In the genomic region with DNA sequence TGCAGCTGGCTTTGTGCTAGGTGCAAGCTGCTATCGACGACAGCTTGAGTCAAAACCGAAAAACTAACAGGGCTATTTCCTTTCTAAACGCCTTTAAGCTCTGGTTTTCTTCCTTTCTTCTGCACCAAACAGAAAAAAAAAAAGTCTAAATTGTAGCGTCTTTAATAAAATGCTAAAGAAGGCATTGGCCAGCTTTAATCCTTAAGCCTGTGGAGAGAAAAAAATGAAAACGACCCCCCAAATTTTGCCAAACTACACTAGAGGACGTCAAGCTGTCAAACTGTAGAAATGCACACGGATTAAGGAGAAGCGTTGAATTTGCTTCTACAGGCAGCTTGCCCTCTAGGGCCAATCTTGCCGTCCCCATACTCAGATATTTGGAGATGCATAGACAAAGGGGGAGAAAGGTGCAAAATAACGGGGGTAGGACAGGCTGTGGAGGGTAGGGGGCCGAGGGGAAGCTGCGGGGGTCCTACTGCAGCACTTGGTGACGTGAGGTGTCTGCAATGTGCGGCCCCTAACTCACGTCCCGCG, we compare ENCODE assay signal across 8 cellular contexts. TPM values are rescaled to one million over a fixed set of nuclear protein-coding genes. Genes with fewer than 3 reads are reported as not detected.
DNase-seq lines count a peak whose midpoint lies in the region; ATAC-seq and TF ChIP-seq lines count a peak whose summit lies in the region.

No MANE protein-coding gene starts in this region.

- H2AFZ ChIP-seq in HCT116 (ENCODE audit: low read depth, low read length, poor library complexity, severe bottlenecking), result peak overlapping the region; percentile 61

- BruUV-seq in HCT116 (replicated peaks; lab: Mats Ljungman, UMichigan), result no TSS peak

- peaks cover 5 to 15% of the 10 kb centered on the region in 2 experiments; a peak in 2 of 4 replicates for H3K4me1 ChIP-seq in HCT116 (ENCODE audit: control insufficient read depth in 1 of 2, insufficient read depth in 2 of 2, low read length in 2 of 2)
- H3K4me1 ChIP-seq in lung (ENCODE audit: control insufficient read depth in 2 of 2, insufficient read depth in 2 of 2, low read length in 2 of 2), result peaks cover 0 to 11% of the 10 kb centered on the region in 2 donors

- peaks cover 53% of the 10 kb centered on the region for H3K27me3 Mint-ChIP-seq in activated T-helper 17 cell treated with anti-CD3 and anti-CD28 coated beads, Interleukin-2, amount 50 U/mL, for 72 hours

- no peak for TF ChIP-seq CTCF in HCT116 (IDR thresholded peaks at IDR 0.05 in 2 of 3, conservative IDR thresholded peaks at IDR 0.05 in 1 of 3; ENCODE audit: borderline replicate concordance in 1 of 3, insufficient read depth in 1 of 3, low read depth in 2 of 3, low read length in 2 of 3)
- no peak for TF ChIP-seq CTCF in lung (IDR thresholded peaks at IDR 0.05; ENCODE audit: control extremely low read depth, extremely low read depth)

- CTCF ChIA-PET in HCT116 (lab: Charles Lee), result interaction anchor here (1.0 to 1.2 kb wide), 2 partner anchors 10 to 116 kb away, joined by 3 read pairs; no protein-coding TSS in a partner anchor

- POLR2A ChIA-PET in HCT116 (lab: Charles Lee), result no interaction called here

- H3K9me3 Mint-ChIP-seq in activated T-helper 17 cell treated with anti-CD3 and anti-CD28 coated beads, Interleukin-2, amount 50 U/mL, for 72 hours, result no peaks in the 10 kb centered on the region

- intact Hi-C loops in HCT116 (cut with micrococcal nuclease), result no loop called here

- peak overlapping the region; percentile 92 for H3K27ac Mint-ChIP-seq in activated T-helper 17 cell treated with anti-CD3 and anti-CD28 coated beads, Interleukin-2, amount 50 U/mL, for 72 hours

- peak overlapping the region; percentile 85 for H3K4me3 Mint-ChIP-seq in activated T-helper 17 cell treated with anti-CD3 and anti-CD28 coated beads, Interleukin-2, amount 50 U/mL, for 72 hours

- H3K4me3 ChIP-seq in HCT116 (replicated peaks in 1 of 2; ENCODE audit: low read depth in 1 of 2, low read length in 2 of 2) (peak overlapping the region; percentile 48 to 61), lung (peak overlapping the region; percentile 28)

- RAD21 ChIA-PET in HCT116 (lab: Charles Lee; ENCODE audit: low non-redundant PET in 1 of 2, low total read pairs in 2 of 2, uncharacterized antibody in 2 of 2, unreplicated experiment in 2 of 2), result no interaction called here

- H3K9me2 ChIP-seq in HCT116 (ENCODE audit: insufficient read depth), result no peaks in the 10 kb centered on the region

- peaks cover 28% of the 10 kb centered on the region for H3K4me1 Mint-ChIP-seq in activated T-helper 17 cell treated with anti-CD3 and anti-CD28 coated beads, Interleukin-2, amount 50 U/mL, for 72 hours

- 1 to 4% methylated on average over 17 to 18 of the region's 18 CpGs for WGBS in lung, 2 donors

- H3K36me3 Mint-ChIP-seq in activated T-helper 17 cell treated with anti-CD3 and anti-CD28 coated beads, Interleukin-2, amount 50 U/mL, for 72 hours (ENCODE audit: low read depth), result peaks cover 43% of the 10 kb centered on the region

- no peak for TF ChIP-seq RAD21 in HCT116 (IDR thresholded peaks at IDR 0.05; ENCODE audit: low read depth)

- H3K9ac ChIP-seq in HCT116 (ENCODE audit: low read length), result peak overlapping the region; percentile 50

- no peaks in the 10 kb centered on the region for H3K9me3 ChIP-seq in HCT116 (ENCODE audit: control insufficient read depth in 1 of 2, insufficient read depth in 1 of 2, low read depth in 1 of 2, low read length in 2 of 2)
- H3K9me3 ChIP-seq in lung (ENCODE audit: control insufficient read depth in 2 of 2, insufficient read depth in 1 of 2, low read length in 1 of 2), result peaks cover 0 to 6% of the 10 kb centered on the region in 2 donors

- peak; percentile 41 for ATAC-seq in HCT116
- ATAC-seq in activated T-helper 17 cell treated with anti-CD3 and anti-CD28 coated beads, Interleukin-2, amount 50 U/mL, for 72 hours (replicated peaks), result peak; percentile 13
- ATAC-seq in lung (ENCODE audit: insufficient read depth, low FRiP score), result no peak
- ATAC-seq in HG02798 (IDR thresholded peaks at IDR 0.05; ENCODE audit: poor library complexity, unreplicated experiment), result no peak
- ATAC-seq in HG02870 (IDR thresholded peaks at IDR 0.05; ENCODE audit: unreplicated experiment), result no peak
- ATAC-seq in HG03469 (IDR thresholded peaks at IDR 0.05; ENCODE audit: unreplicated experiment), result no peak

- no peak for TF ChIP-seq POLR2A in HCT116 (IDR thresholded peaks at IDR 0.05; ENCODE audit: borderline replicate concordance, extremely low read depth, insufficient read depth, insufficient read length)

- no peaks in the 10 kb centered on the region for H4K20me1 ChIP-seq in HCT116 (ENCODE audit: insufficient read depth)

- H3K36me3 ChIP-seq in HCT116 (ENCODE audit: control insufficient read depth in 1 of 2, insufficient read depth in 2 of 2, low read length in 2 of 2) (no peaks in the 10 kb centered on the region), lung (ENCODE audit: control insufficient read depth in 2 of 2, insufficient read depth in 2 of 2, low read length in 2 of 2) (no peaks in the 10 kb centered on the region)

- H3K27ac ChIP-seq in HCT116 (ENCODE audit: low read depth, low read length) (no peak overlapping the region), lung (ENCODE audit: low read depth in 1 of 2, low read length in 1 of 2) (peak overlapping the region in 1 of 2 donors; percentile 61)

- H3K4me2 ChIP-seq in HCT116 (ENCODE audit: low read length), result peak overlapping the region; percentile 92

- H3K27me3 ChIP-seq in HCT116 (ENCODE audit: insufficient read depth, low read length), result peaks cover 16% of the 10 kb centered on the region; the same call in 1 of the 2 replicates
- no peaks in the 10 kb centered on the region for H3K27me3 ChIP-seq in lung (ENCODE audit: control insufficient read depth, insufficient read depth)

- no peaks in the 10 kb centered on the region for H3K79me2 ChIP-seq in HCT116 (ENCODE audit: insufficient read depth, low read length)

- peak; percentile 32 for DNase-seq in COLO829 (ENCODE audit: low spot score)
- DNase-seq in HCT116 (ENCODE audit: low read depth, low spot score), result no peak
- DNase-seq in lung (ENCODE audit: low spot score), result no peak
- no peak for DNase-seq in HCEC 1CT

TF ChIP-seq in HCT116, 20 proteins besides CTCF, POLR2A, EP300 and RAD21 (continues in another document):
- TF ChIP-seq CEBPB (IDR thresholded peaks at IDR 0.05; ENCODE audit: low read depth), result no peak
- TF ChIP-seq SIN3A (IDR thresholded peaks at IDR 0.05; ENCODE audit: low read depth), result no peak
- no peak for TF ChIP-seq EGR1 (IDR thresholded peaks at IDR 0.05; ENCODE audit: low read depth)
- no peak for TF ChIP-seq ZNF274 (IDR thresholded peaks at IDR 0.05; ENCODE audit: low read depth, low read length)
- TF ChIP-seq, protein P1, sequence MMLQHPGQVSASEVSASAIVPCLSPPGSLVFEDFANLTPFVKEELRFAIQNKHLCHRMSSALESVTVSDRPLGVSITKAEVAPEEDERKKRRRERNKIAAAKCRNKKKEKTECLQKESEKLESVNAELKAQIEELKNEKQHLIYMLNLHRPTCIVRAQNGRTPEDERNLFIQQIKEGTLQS (IDR thresholded peaks at IDR 0.05), result no peak
- TF ChIP-seq, protein P2, sequence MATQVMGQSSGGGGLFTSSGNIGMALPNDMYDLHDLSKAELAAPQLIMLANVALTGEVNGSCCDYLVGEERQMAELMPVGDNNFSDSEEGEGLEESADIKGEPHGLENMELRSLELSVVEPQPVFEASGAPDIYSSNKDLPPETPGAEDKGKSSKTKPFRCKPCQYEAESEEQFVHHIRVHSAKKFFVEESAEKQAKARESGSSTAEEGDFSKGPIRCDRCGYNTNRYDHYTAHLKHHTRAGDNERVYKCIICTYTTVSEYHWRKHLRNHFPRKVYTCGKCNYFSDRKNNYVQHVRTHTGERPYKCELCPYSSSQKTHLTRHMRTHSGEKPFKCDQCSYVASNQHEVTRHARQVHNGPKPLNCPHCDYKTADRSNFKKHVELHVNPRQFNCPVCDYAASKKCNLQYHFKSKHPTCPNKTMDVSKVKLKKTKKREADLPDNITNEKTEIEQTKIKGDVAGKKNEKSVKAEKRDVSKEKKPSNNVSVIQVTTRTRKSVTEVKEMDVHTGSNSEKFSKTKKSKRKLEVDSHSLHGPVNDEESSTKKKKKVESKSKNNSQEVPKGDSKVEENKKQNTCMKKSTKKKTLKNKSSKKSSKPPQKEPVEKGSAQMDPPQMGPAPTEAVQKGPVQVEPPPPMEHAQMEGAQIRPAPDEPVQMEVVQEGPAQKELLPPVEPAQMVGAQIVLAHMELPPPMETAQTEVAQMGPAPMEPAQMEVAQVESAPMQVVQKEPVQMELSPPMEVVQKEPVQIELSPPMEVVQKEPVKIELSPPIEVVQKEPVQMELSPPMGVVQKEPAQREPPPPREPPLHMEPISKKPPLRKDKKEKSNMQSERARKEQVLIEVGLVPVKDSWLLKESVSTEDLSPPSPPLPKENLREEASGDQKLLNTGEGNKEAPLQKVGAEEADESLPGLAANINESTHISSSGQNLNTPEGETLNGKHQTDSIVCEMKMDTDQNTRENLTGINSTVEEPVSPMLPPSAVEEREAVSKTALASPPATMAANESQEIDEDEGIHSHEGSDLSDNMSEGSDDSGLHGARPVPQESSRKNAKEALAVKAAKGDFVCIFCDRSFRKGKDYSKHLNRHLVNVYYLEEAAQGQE (IDR thresholded peaks at IDR 0.05; ENCODE audit: low read depth), result no peak
- TF ChIP-seq, protein P3, sequence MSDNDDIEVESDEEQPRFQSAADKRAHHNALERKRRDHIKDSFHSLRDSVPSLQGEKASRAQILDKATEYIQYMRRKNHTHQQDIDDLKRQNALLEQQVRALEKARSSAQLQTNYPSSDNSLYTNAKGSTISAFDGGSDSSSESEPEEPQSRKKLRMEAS (IDR thresholded peaks at IDR 0.05), result no peak
- no peak for TF ChIP-seq EZH2phosphoT487 (IDR thresholded peaks at IDR 0.05; ENCODE audit: borderline replicate concordance)
- no peak for TF ChIP-seq CBX3 (IDR thresholded peaks at IDR 0.05; ENCODE audit: low read depth)
- no peak for TF ChIP-seq EZH2 (IDR thresholded peaks at IDR 0.05)
- no peak for TF ChIP-seq POLR2AphosphoS5 (IDR thresholded peaks at IDR 0.05; ENCODE audit: low read depth, low read length)
- no peak for TF ChIP-seq JUND (IDR thresholded peaks at IDR 0.05)
- no peak for TF ChIP-seq SRF (IDR thresholded peaks at IDR 0.05; ENCODE audit: low read depth)
- no peak for TF ChIP-seq YY1 (IDR thresholded peaks at IDR 0.05; ENCODE audit: extremely low read depth, insufficient replicate concordance, low read depth, low read length)

RNA-seq across cellular contexts. Expression of a gene that starts 1.5 kb away (rescaled TPM):
- total RNA-seq in HCT116 (2021; ENCODE audit: unreplicated experiment), result not detected
- 0.09 and 0.20 TPM in 2 replicates for polyA plus RNA-seq in HCT116 (2012)
- total RNA-seq in activated T-helper 17 cell treated with anti-CD3 and anti-CD28 coated beads, Interleukin-2, amount 50 U/mL, for 72 hours, result 10 to 100 TPM in 1 of 2 donors, 1 to 10 TPM in 1; 1.1 to 14.7 TPM
- 10 to 100 TPM in 1 of 2 donors, 1 to 10 TPM in 1; 9.4 to 10.8 TPM for total RNA-seq in lung
- 10 to 100 TPM in 1 of 2 donors, 1 to 10 TPM in 1; 8.4 to 12.1 TPM for polyA plus RNA-seq in lung

Comparison
In these comparisons a context has a peak if more than half of its experiments do, and no peak if none do; other contexts are left out.
1. ATAC-seq: peak in HCT116 (single experiment) and activated T-helper 17 cell treated with anti-CD3 and anti-CD28 coated beads, Interleukin-2, amount 50 U/mL, for 72 hours (single experiment); none in lung (single experiment), HG02798 (single experiment), HG02870 (single experiment) and HG03469 (single experiment).